8 cellular contexts compared by ENCODE assay signal in the genomic region with DNA sequence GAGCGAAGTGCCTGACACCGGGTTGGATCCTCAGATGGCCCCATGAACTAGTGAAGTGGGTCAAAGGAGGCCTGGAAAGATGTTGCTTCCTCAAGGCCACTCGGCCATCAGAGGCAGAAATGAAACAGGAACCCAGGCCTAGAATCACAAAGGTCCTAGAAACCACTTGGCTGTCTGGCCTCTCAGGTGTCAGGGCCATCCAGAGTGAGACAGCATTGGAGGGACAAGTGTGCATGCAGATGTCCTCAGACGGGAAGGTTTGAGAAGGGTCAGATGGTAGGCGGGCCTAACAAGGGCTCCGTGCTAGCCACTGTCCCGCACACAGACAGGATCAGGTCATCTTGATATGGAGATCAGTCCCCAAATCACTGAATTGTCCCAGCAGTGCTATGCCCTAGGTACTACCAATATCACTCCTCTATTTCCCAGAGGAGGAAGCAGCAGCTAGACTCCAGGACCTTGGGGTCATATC. TPM values are rescaled to one million over a fixed set of nuclear protein-coding genes. Genes with fewer than 3 reads are reported as not detected.
DNase-seq lines count a peak whose midpoint lies in the region; ATAC-seq and TF ChIP-seq lines count a peak whose summit lies in the region.

No MANE protein-coding gene starts in this region.

- H3K4me3 ChIP-seq in right lobe of liver (no peak overlapping the region), thyroid gland (replicated peaks in 1 of 3) (no peak overlapping the region)

- CTCF ChIA-PET in activated CD8-positive, alpha-beta memory T cell treated with anti-CD3 and anti-CD28 coated beads, Interleukin-2, amount 10 ng/mL, durations not matched to agents 7 days and 5 days (lab: Charles Lee), result interaction anchor here (1.6 kb wide), 1 partner anchor 15 kb away, joined by 4 read pairs; no protein-coding TSS in a partner anchor

- WGBS in right lobe of liver (ENCODE audit: insufficient coverage, low coverage, low lambda C conversion rate, missing lambda C conversion rate), result 52% methylated on average over 3 of the region's 7 CpGs
- 59 to 63% methylated on average over 6 to 7 of the region's 7 CpGs for WGBS in thyroid gland, 2 donors

- DNase-seq in activated CD8-positive, alpha-beta memory T cell treated with anti-CD3 and anti-CD28 coated beads, Interleukin-2, amount 10 ng/mL, durations not matched to agents 7 days and 5 days, result no peak
- no peak for DNase-seq in activated CD8-positive, alpha-beta memory T cell treated with anti-CD3 and anti-CD28 coated beads, Interleukin-2, amount 50 U/mL, for 4 hours
- no peak for DNase-seq in activated naive CD8-positive, alpha-beta T cell treated with anti-CD3 and anti-CD28 coated beads for 36 hours
- no peak for DNase-seq in right lobe of liver
- DNase-seq in thyroid gland, result no peak
- DNase-seq in dedifferentiated amniotic fluid mesenchymal stem cell (ENCODE audit: extremely low spot score), result no peak
- DNase-seq in EL, result no peak
- no peak for DNase-seq in stimulated activated CD4-positive, alpha-beta T cell treated with anti-CD3 and anti-CD28 coated beads, Interleukin-4, amount 100 ng/mL, for 4 hours

- H3K4me3 Mint-ChIP-seq in activated CD8-positive, alpha-beta memory T cell treated with anti-CD3 and anti-CD28 coated beads, Interleukin-2, amount 10 ng/mL, durations not matched to agents 7 days and 5 days, result no peak overlapping the region
- H3K4me3 Mint-ChIP-seq in activated naive CD8-positive, alpha-beta T cell treated with anti-CD3 and anti-CD28 coated beads for 36 hours, result no peak overlapping the region

- H3K36me3 ChIP-seq in right lobe of liver, result peaks cover 0 to 3% (median 0%) of the 10 kb centered on the region in 4 donors
- peaks cover 0 to 8% of the 10 kb centered on the region in 2 donors for H3K36me3 ChIP-seq in thyroid gland

- H3K27me3 ChIP-seq in right lobe of liver (no peaks in the 10 kb centered on the region), thyroid gland (no peaks in the 10 kb centered on the region)

- TF ChIP-seq POLR2A in right lobe of liver (IDR thresholded peaks at IDR 0.05) (no peak), thyroid gland (IDR thresholded peaks at IDR 0.05) (no peak)

- ATAC-seq in activated CD8-positive, alpha-beta memory T cell treated with anti-CD3 and anti-CD28 coated beads, Interleukin-2, amount 10 ng/mL, durations not matched to agents 7 days and 5 days, result no peak
- no peak for ATAC-seq in right lobe of liver

- H3K27ac Mint-ChIP-seq in activated CD8-positive, alpha-beta memory T cell treated with anti-CD3 and anti-CD28 coated beads, Interleukin-2, amount 10 ng/mL, durations not matched to agents 7 days and 5 days, result peak overlapping the region; percentile 66
- H3K27ac Mint-ChIP-seq in activated naive CD8-positive, alpha-beta T cell treated with anti-CD3 and anti-CD28 coated beads for 36 hours, result peak overlapping the region; percentile 65

- H3K27ac ChIP-seq in right lobe of liver (peak overlapping the region in 2 of 3 donors; percentile 36 to 66), thyroid gland (peak overlapping the region; percentile 39 to 85 (median 76))

- intact Hi-C loops in right lobe of liver (cut with DNase I), result no loop called here
- intact Hi-C loops in thyroid gland (cut with DNase I), result no loop called here

- peaks cover 36% of the 10 kb centered on the region for H3K36me3 Mint-ChIP-seq in activated CD8-positive, alpha-beta memory T cell treated with anti-CD3 and anti-CD28 coated beads, Interleukin-2, amount 10 ng/mL, durations not matched to agents 7 days and 5 days
- peaks cover 38% of the 10 kb centered on the region for H3K36me3 Mint-ChIP-seq in activated naive CD8-positive, alpha-beta T cell treated with anti-CD3 and anti-CD28 coated beads for 36 hours

- H3K9me3 ChIP-seq in right lobe of liver (no peaks in the 10 kb centered on the region), thyroid gland (no peaks in the 10 kb centered on the region)

- H3K27me3 Mint-ChIP-seq in activated CD8-positive, alpha-beta memory T cell treated with anti-CD3 and anti-CD28 coated beads, Interleukin-2, amount 10 ng/mL, durations not matched to agents 7 days and 5 days, result no peaks in the 10 kb centered on the region
- H3K27me3 Mint-ChIP-seq in activated naive CD8-positive, alpha-beta T cell treated with anti-CD3 and anti-CD28 coated beads for 36 hours, result no peaks in the 10 kb centered on the region

- peaks cover 48% of the 10 kb centered on the region for H3K4me1 Mint-ChIP-seq in activated CD8-positive, alpha-beta memory T cell treated with anti-CD3 and anti-CD28 coated beads, Interleukin-2, amount 10 ng/mL, durations not matched to agents 7 days and 5 days
- H3K4me1 Mint-ChIP-seq in activated naive CD8-positive, alpha-beta T cell treated with anti-CD3 and anti-CD28 coated beads for 36 hours, result peaks cover 56% of the 10 kb centered on the region

- TF ChIP-seq CTCF in right lobe of liver (IDR thresholded peaks at IDR 0.05) (no peak), thyroid gland (IDR thresholded peaks at IDR 0.05) (no peak)

- H3K4me1 ChIP-seq in right lobe of liver, result peaks cover 0 to 22% (median 5%) of the 10 kb centered on the region in 4 donors
- H3K4me1 ChIP-seq in thyroid gland, result peaks cover 36 to 72% of the 10 kb centered on the region in 2 donors

- H3K9me3 Mint-ChIP-seq in activated CD8-positive, alpha-beta memory T cell treated with anti-CD3 and anti-CD28 coated beads, Interleukin-2, amount 10 ng/mL, durations not matched to agents 7 days and 5 days (ENCODE audit: low read depth), result no peaks in the 10 kb centered on the region
- H3K9me3 Mint-ChIP-seq in activated naive CD8-positive, alpha-beta T cell treated with anti-CD3 and anti-CD28 coated beads for 36 hours, result no peaks in the 10 kb centered on the region

RNA-seq across cellular contexts. Expression of a gene that starts 14.3 kb away (rescaled TPM):
- 10 to 100 TPM; 42.9 to 43.5 TPM for total RNA-seq in activated CD8-positive, alpha-beta memory T cell treated with anti-CD3 and anti-CD28 coated beads, Interleukin-2, amount 10 ng/mL, durations not matched to agents 7 days and 5 days
- total RNA-seq in activated naive CD8-positive, alpha-beta T cell treated with anti-CD3 and anti-CD28 coated beads for 36 hours, result 10 to 100 TPM; 19.1 to 20.5 TPM
- total RNA-seq in right lobe of liver (1 to 10 TPM; 4.6 to 7.2 (median 6.9) TPM), thyroid gland (10 to 100 TPM; 10.6 to 22.0 (median 19.3) TPM)

RNA-seq across cellular contexts. Expression of a gene that starts 29.5 kb away (rescaled TPM):
- total RNA-seq in activated CD8-positive, alpha-beta memory T cell treated with anti-CD3 and anti-CD28 coated beads, Interleukin-2, amount 10 ng/mL, durations not matched to agents 7 days and 5 days, result 100 to 1,000 TPM; 171 to 179 TPM
- total RNA-seq in activated naive CD8-positive, alpha-beta T cell treated with anti-CD3 and anti-CD28 coated beads for 36 hours, result 100 to 1,000 TPM; 152 to 154 TPM
- total RNA-seq in right lobe of liver (10 to 100 TPM in 2 of 6 experiments, 1 to 10 TPM in 4; 4.9 to 19.1 (median 8.5) TPM), thyroid gland (10 to 100 TPM in 3 of 4 donors, 1 to 10 TPM in 1; 9.6 to 13.7 (median 11.0) TPM)

RNA-seq across cellular contexts. Expression of a gene that starts 39.7 kb away (rescaled TPM):
- total RNA-seq in activated CD8-positive, alpha-beta memory T cell treated with anti-CD3 and anti-CD28 coated beads, Interleukin-2, amount 10 ng/mL, durations not matched to agents 7 days and 5 days, result 1 to 10 TPM; 8.2 to 9.3 TPM
- 1 to 10 TPM; 6.4 to 8.1 TPM for total RNA-seq in activated naive CD8-positive, alpha-beta T cell treated with anti-CD3 and anti-CD28 coated beads for 36 hours
- 1 to 10 TPM; 1.7 to 4.4 (median 2.6) TPM for total RNA-seq in right lobe of liver
- total RNA-seq in thyroid gland, result 10 to 100 TPM in 2 of 4 donors, 1 to 10 TPM in 2; 5.9 to 12.5 (median 9.9) TPM

RNA-seq across cellular contexts. Expression of a gene that starts 52.1 kb away (rescaled TPM):
- 1 to 10 TPM; 4.8 to 6.0 TPM for total RNA-seq in activated CD8-positive, alpha-beta memory T cell treated with anti-CD3 and anti-CD28 coated beads, Interleukin-2, amount 10 ng/mL, durations not matched to agents 7 days and 5 days
- total RNA-seq in activated naive CD8-positive, alpha-beta T cell treated with anti-CD3 and anti-CD28 coated beads for 36 hours, result 1 to 10 TPM; 4.0 to 4.5 TPM
- 1 to 10 TPM; 1.8 to 4.1 (median 3.0) TPM for total RNA-seq in right lobe of liver
- total RNA-seq in thyroid gland, result 10 to 100 TPM in 2 of 4 donors, 1 to 10 TPM in 2; 5.0 to 14.9 (median 9.0) TPM

Comparison
In these comparisons a context has a peak if more than half of its experiments do, and no peak if none do; other contexts are left out.
1. RNA of a gene that starts 29.5 kb away (total RNA-seq): 171 to 179 TPM in activated CD8-positive, alpha-beta memory T cell treated with anti-CD3 and anti-CD28 coated beads, Interleukin-2, amount 10 ng/mL, durations not matched to agents 7 days and 5 days and 152 to 154 TPM in activated naive CD8-positive, alpha-beta T cell treated with anti-CD3 and anti-CD28 coated beads for 36 hours; 9.6 to 13.7 TPM in thyroid gland and 4.9 to 19.1 TPM in right lobe of liver; every median in the first group is over 4 times any median in the second.